ENCODE assay signal across 1 cellular context in genomic region chr6:112879920-112880413, GRCh38.
TF ChIP-seq lines count a peak whose summit lies in the region.

No MANE protein-coding gene starts in this region.

TF ChIP-seq in HepG2, 621 proteins besides CTCF, POLR2A, EP300 and RAD21 (continued from another document and continues in another):
- peak; percentile 79; the same call in 1 of the 2 replicates for TF ChIP-seq ZSCAN9 (CRISPR knock-in tag; IDR thresholded peaks at IDR 0.05; ENCODE audit: borderline replicate concordance)
- TF ChIP-seq EEA1 (CRISPR knock-in tag; IDR thresholded peaks at IDR 0.05; ENCODE audit: borderline replicate concordance): no peak
- no peak for TF ChIP-seq AKAP8 (CRISPR knock-in tag; IDR thresholded peaks at IDR 0.05)
- TF ChIP-seq MBNL3 (CRISPR knock-in tag; conservative IDR thresholded peaks at IDR 0.05): no peak
- TF ChIP-seq KLF11 (CRISPR knock-in tag; IDR thresholded peaks at IDR 0.05): no peak
- TF ChIP-seq ZNF207 (IDR thresholded peaks at IDR 0.05; ENCODE audit: borderline replicate concordance): no peak
- peak; percentile 70 for TF ChIP-seq ZNF781 (CRISPR knock-in tag; IDR thresholded peaks at IDR 0.05; ENCODE audit: borderline replicate concordance, not compliant biosample characterization)
- no peak for TF ChIP-seq ZNF142 (CRISPR knock-in tag; IDR thresholded peaks at IDR 0.05)
- TF ChIP-seq ZBTB38 (CRISPR knock-in tag; IDR thresholded peaks at IDR 0.05): peak; percentile 77
- TF ChIP-seq JUN (CRISPR knock-in tag; IDR thresholded peaks at IDR 0.05): no peak
- no peak for TF ChIP-seq NFAT5 (CRISPR knock-in tag; IDR thresholded peaks at IDR 0.05)
- TF ChIP-seq CENPX (CRISPR knock-in tag; IDR thresholded peaks at IDR 0.05): no peak
- TF ChIP-seq ZNF792 (CRISPR knock-in tag; IDR thresholded peaks at IDR 0.05): peak; percentile 75
- peak; percentile 76 for TF ChIP-seq ATF2 (CRISPR knock-in tag; IDR thresholded peaks at IDR 0.05)
- peak; percentile 53; the same call in 1 of the 2 replicates for TF ChIP-seq ELF3 (CRISPR knock-in tag; IDR thresholded peaks at IDR 0.05)
- TF ChIP-seq TCF7L2 (IDR thresholded peaks at IDR 0.05; ENCODE audit: low read depth, low read length): no peak
- TF ChIP-seq, protein P1, sequence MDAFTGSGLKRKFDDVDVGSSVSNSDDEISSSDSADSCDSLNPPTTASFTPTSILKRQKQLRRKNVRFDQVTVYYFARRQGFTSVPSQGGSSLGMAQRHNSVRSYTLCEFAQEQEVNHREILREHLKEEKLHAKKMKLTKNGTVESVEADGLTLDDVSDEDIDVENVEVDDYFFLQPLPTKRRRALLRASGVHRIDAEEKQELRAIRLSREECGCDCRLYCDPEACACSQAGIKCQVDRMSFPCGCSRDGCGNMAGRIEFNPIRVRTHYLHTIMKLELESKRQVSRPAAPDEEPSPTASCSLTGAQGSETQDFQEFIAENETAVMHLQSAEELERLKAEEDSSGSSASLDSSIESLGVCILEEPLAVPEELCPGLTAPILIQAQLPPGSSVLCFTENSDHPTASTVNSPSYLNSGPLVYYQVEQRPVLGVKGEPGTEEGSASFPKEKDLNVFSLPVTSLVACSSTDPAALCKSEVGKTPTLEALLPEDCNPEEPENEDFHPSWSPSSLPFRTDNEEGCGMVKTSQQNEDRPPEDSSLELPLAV (CRISPR knock-in tag; conservative IDR thresholded peaks at IDR 0.05; ENCODE audit: low read depth): no peak
- TF ChIP-seq RNF2 (conservative IDR thresholded peaks at IDR 0.05; ENCODE audit: low read depth): 0 out of 2 replicates have a peak, but pooled peaks have one; percentile 31
- peak; percentile 80 for TF ChIP-seq HDAC2 (CRISPR knock-in tag; IDR thresholded peaks at IDR 0.05)
- TF ChIP-seq CERS6 (CRISPR knock-in tag; IDR thresholded peaks at IDR 0.05): no peak
- TF ChIP-seq, protein P2, sequence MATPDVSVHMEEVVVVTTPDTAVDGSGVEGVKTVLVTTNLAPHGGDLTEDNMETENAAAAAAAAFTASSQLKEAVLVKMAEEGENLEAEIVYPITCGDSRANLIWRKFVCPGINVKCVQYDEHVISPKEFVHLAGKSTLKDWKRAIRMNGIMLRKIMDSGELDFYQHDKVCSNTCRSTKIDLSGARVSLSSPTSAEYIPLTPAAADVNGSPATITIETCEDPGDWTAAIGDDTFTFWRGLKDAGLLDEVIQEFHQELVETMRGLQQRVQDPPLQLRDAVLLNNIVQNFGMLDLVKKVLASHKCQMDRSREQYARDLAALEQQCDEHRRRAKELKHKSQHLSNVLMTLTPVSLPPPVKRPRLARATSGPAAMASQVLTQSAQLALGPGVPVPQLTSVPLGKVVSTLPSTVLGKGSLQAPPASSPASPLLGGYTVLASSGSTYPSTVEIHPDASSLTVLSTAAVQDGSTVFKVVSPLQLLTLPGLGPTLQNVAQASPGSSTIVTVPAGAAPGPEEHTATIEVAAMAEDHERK (CRISPR knock-in tag; IDR thresholded peaks at IDR 0.05; ENCODE audit: low read depth): no peak
- TF ChIP-seq KLF13 (CRISPR knock-in tag; IDR thresholded peaks at IDR 0.05): 0 out of 2 replicates have a peak, but pooled peaks have one; percentile 57
- TF ChIP-seq HNRNPL (IDR thresholded peaks at IDR 0.05; ENCODE audit: low read depth, low read length): peak; percentile 53; the same call in 1 of the 2 replicates
- TF ChIP-seq ZNF12 (CRISPR knock-in tag; IDR thresholded peaks at IDR 0.05): 0 out of 2 replicates have a peak, but pooled peaks have one; percentile 25
- TF ChIP-seq NFIC (IDR thresholded peaks at IDR 0.05; ENCODE audit: low read length): no peak
- TF ChIP-seq, protein P3, sequence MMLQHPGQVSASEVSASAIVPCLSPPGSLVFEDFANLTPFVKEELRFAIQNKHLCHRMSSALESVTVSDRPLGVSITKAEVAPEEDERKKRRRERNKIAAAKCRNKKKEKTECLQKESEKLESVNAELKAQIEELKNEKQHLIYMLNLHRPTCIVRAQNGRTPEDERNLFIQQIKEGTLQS (CRISPR knock-in tag; IDR thresholded peaks at IDR 0.05): no peak
- peak; percentile 52; the same call in 1 of the 2 replicates for TF ChIP-seq MAF1 (CRISPR knock-in tag; IDR thresholded peaks at IDR 0.05; ENCODE audit: borderline replicate concordance)
- peak; percentile 69; the same call in 1 of the 2 replicates for TF ChIP-seq MEIS2 (CRISPR knock-in tag; IDR thresholded peaks at IDR 0.05)
- 0 out of 2 replicates have a peak, but pooled peaks have one; percentile 64 for TF ChIP-seq MAZ (IDR thresholded peaks at IDR 0.05; ENCODE audit: borderline replicate concordance, low read depth, low read length)
- peak; percentile 91; the same call in 1 of the 2 replicates for TF ChIP-seq MAZ (CRISPR knock-in tag; IDR thresholded peaks at IDR 0.05; ENCODE audit: low read depth)
- TF ChIP-seq, protein P4, sequence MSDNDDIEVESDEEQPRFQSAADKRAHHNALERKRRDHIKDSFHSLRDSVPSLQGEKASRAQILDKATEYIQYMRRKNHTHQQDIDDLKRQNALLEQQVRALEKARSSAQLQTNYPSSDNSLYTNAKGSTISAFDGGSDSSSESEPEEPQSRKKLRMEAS (IDR thresholded peaks at IDR 0.05): peak; percentile 78
- no peak for TF ChIP-seq DPF2 (CRISPR knock-in tag; IDR thresholded peaks at IDR 0.05; ENCODE audit: borderline replicate concordance, low read depth)
- TF ChIP-seq TEAD2 (CRISPR knock-in tag; IDR thresholded peaks at IDR 0.05): no peak
- TF ChIP-seq ZBTB1 (CRISPR knock-in tag; IDR thresholded peaks at IDR 0.05; ENCODE audit: borderline replicate concordance): no peak
- TF ChIP-seq ZFP82 (CRISPR knock-in tag; IDR thresholded peaks at IDR 0.05; ENCODE audit: borderline replicate concordance): 0 out of 2 replicates have a peak, but pooled peaks have one; percentile 45
- peak; percentile 93 for TF ChIP-seq HOMEZ (CRISPR knock-in tag; IDR thresholded peaks at IDR 0.05; ENCODE audit: low read depth)
- TF ChIP-seq RELA (CRISPR knock-in tag; IDR thresholded peaks at IDR 0.05): no peak
